In the genomic region with DNA sequence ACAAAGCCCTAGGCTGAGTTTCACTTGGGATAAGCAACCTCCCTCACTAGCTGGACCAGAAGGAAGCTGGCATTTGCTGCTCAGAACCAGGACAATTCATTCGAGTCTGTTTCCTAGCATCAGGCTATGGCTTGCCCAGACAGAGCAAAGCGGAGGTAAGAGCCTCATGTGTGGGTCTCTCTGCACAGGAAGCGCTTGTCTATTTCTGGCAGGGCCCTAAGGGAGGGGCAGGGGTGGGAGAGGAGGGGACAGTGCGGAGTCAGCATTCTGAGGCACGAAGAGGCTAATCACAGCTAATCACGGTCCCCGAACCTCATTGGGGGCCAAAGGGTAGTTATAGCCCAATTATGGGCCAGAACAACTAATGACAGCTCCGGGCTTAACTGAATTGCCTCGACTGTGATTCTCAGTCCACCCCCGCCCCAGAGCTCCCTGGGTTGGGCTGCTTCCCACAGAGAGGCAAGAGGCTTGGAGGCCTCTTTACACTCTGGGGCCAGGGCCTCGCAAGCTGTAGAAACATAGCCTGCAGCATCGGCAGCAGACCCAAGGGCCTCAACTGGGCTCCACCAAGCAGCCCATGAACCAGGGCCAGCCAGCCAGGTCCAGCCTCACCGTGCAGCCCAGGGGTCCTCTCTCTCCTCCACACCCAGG, we compare ENCODE assay signal across 15 cellular contexts.
A peak's percentile ranks its signal among the peaks of the same experiment; 100 is the strongest.
DNase-seq lines count a peak whose midpoint lies in the region; ATAC-seq lines count a peak whose summit lies in the region.
"Had no signal": no experiment of that assay in that cellular context is flagged by ENCODE, and none has a peak within 500 bp of the region (broad histone marks: within the 10 kb centered on the region; RNA-seq: fewer than 3 reads in every experiment).

No MANE protein-coding gene starts in this region.

- H3K4me1 Mint-ChIP-seq in activated naive CD4-positive, alpha-beta T cell treated with anti-CD3 and anti-CD28 coated beads for 36 hours (ENCODE audit: low read depth): peaks cover 11% of the 10 kb centered on the region

- peak; percentile 44 for DNase-seq in activated naive CD4-positive, alpha-beta T cell treated with anti-CD3 and anti-CD28 coated beads for 36 hours
- DNase-seq in activated naive CD4-positive, alpha-beta T cell treated with Interleukin-2 at 50 U/mL for 16 hours: no peak
- DNase-seq in pons (ENCODE audit: low spot score): peak; percentile 55
- DNase-seq in NCI-H748 treated with DMSO at 0.1 percent for 48 hours (lab: John Stamatoyannopoulos, UW): no peak
- DNase-seq in stimulated activated CD4-positive, alpha-beta T cell treated with anti-CD3 and anti-CD28 coated beads, Interleukin-4, amount 100 ng/mL, for 24 hours: no peak
- DNase-seq: body of pancreas; EL; HFFc6; NCI-H1105 treated with DMSO at 0.1 percent for 48 hours; NCI-H524 treated with DMSO at 0.1 percent for 48 hours; SIG-M5; stimulated activated CD4-positive, alpha-beta T cell treated with anti-CD3 and anti-CD28 coated beads, Interleukin-2, amount 100 ng/mL, for 48 hours had no signal

- CTCF ChIA-PET in activated naive CD4-positive, alpha-beta T cell treated with anti-CD3 and anti-CD28 coated beads for 36 hours (lab: Charles Lee): interaction anchor here (1.4 to 1.5 kb wide), 3 partner anchors 30 to 146 kb away, joined by 4 to 7 read pairs (median 4); a partner anchor contains a TSS

- no peaks in the 10 kb centered on the region for H3K36me3 Mint-ChIP-seq in activated naive CD4-positive, alpha-beta T cell treated with anti-CD3 and anti-CD28 coated beads for 36 hours (ENCODE audit: low read depth)

- H3K27ac Mint-ChIP-seq in activated naive CD4-positive, alpha-beta T cell treated with anti-CD3 and anti-CD28 coated beads for 36 hours: no peak overlapping the region
- H3K27ac Mint-ChIP-seq: HFFc6 had no signal

- H3K9me3 Mint-ChIP-seq in activated naive CD4-positive, alpha-beta T cell treated with anti-CD3 and anti-CD28 coated beads for 36 hours: no peaks in the 10 kb centered on the region
- H3K9me3 Mint-ChIP-seq: HFFc6 had no signal

- intact Hi-C loops in activated naive CD4-positive, alpha-beta T cell treated with anti-CD3 and anti-CD28 coated beads for 36 hours (cut with micrococcal nuclease): no loop called here

- peak; percentile 65 for ATAC-seq in HG02759 (IDR thresholded peaks at IDR 0.05; ENCODE audit: unreplicated experiment)
- ATAC-seq in esophagus mucosa: peak; percentile 62
- ATAC-seq in HG03039 (IDR thresholded peaks at IDR 0.05; ENCODE audit: unreplicated experiment): no peak
- ATAC-seq: body of pancreas had no signal

- H3K4me3 Mint-ChIP-seq in activated naive CD4-positive, alpha-beta T cell treated with anti-CD3 and anti-CD28 coated beads for 36 hours: no peak overlapping the region
- H3K4me3 Mint-ChIP-seq: HFFc6 had no signal

- no peaks in the 10 kb centered on the region for H3K27me3 Mint-ChIP-seq in activated naive CD4-positive, alpha-beta T cell treated with anti-CD3 and anti-CD28 coated beads for 36 hours (ENCODE audit: low read depth)

Comparison
In these comparisons a context has a peak if more than half of its experiments do, and no peak if none do; other contexts are left out.
1. DNase-seq: peak in activated naive CD4-positive, alpha-beta T cell treated with anti-CD3 and anti-CD28 coated beads for 36 hours (single experiment) and pons (single experiment); none in activated naive CD4-positive, alpha-beta T cell treated with Interleukin-2 at 50 U/mL for 16 hours (single experiment), NCI-H748 treated with DMSO at 0.1 percent for 48 hours (single experiment) and stimulated activated CD4-positive, alpha-beta T cell treated with anti-CD3 and anti-CD28 coated beads, Interleukin-4, amount 100 ng/mL, for 24 hours (single experiment).